1 cellular context compared by ENCODE assay signal in genomic region chr14:74905595-74906142, GRCh38.
A peak's percentile ranks its signal among the peaks of the same experiment; 100 is the strongest.
TF ChIP-seq lines count a peak whose summit lies in the region.

No MANE protein-coding gene starts in this region.

TF ChIP-seq in K562, 482 proteins besides CTCF, POLR2A, EP300 and RAD21 (continued from another document and continues in another):
- no peak for TF ChIP-seq CHD7 (IDR thresholded peaks at IDR 0.05; ENCODE audit: low read depth, low read length)
- TF ChIP-seq, protein P1, sequence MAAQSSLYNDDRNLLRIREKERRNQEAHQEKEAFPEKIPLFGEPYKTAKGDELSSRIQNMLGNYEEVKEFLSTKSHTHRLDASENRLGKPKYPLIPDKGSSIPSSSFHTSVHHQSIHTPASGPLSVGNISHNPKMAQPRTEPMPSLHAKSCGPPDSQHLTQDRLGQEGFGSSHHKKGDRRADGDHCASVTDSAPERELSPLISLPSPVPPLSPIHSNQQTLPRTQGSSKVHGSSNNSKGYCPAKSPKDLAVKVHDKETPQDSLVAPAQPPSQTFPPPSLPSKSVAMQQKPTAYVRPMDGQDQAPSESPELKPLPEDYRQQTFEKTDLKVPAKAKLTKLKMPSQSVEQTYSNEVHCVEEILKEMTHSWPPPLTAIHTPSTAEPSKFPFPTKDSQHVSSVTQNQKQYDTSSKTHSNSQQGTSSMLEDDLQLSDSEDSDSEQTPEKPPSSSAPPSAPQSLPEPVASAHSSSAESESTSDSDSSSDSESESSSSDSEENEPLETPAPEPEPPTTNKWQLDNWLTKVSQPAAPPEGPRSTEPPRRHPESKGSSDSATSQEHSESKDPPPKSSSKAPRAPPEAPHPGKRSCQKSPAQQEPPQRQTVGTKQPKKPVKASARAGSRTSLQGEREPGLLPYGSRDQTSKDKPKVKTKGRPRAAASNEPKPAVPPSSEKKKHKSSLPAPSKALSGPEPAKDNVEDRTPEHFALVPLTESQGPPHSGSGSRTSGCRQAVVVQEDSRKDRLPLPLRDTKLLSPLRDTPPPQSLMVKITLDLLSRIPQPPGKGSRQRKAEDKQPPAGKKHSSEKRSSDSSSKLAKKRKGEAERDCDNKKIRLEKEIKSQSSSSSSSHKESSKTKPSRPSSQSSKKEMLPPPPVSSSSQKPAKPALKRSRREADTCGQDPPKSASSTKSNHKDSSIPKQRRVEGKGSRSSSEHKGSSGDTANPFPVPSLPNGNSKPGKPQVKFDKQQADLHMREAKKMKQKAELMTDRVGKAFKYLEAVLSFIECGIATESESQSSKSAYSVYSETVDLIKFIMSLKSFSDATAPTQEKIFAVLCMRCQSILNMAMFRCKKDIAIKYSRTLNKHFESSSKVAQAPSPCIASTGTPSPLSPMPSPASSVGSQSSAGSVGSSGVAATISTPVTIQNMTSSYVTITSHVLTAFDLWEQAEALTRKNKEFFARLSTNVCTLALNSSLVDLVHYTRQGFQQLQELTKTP (IDR thresholded peaks at IDR 0.05; ENCODE audit: low read depth in 1 of 2, partially characterized antibody in 2 of 2): no peak
- TF ChIP-seq ZNF778 (CRISPR knock-in tag; IDR thresholded peaks at IDR 0.05): no peak
- TF ChIP-seq ZFP36 (IDR thresholded peaks at IDR 0.05; ENCODE audit: low read depth, low read length, partially characterized antibody): no peak
- no peak for TF ChIP-seq HBP1 (CRISPR knock-in tag; IDR thresholded peaks at IDR 0.05)
- TF ChIP-seq, protein P2, sequence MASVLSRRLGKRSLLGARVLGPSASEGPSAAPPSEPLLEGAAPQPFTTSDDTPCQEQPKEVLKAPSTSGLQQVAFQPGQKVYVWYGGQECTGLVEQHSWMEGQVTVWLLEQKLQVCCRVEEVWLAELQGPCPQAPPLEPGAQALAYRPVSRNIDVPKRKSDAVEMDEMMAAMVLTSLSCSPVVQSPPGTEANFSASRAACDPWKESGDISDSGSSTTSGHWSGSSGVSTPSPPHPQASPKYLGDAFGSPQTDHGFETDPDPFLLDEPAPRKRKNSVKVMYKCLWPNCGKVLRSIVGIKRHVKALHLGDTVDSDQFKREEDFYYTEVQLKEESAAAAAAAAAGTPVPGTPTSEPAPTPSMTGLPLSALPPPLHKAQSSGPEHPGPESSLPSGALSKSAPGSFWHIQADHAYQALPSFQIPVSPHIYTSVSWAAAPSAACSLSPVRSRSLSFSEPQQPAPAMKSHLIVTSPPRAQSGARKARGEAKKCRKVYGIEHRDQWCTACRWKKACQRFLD (CRISPR knock-in tag; IDR thresholded peaks at IDR 0.05): no peak
- TF ChIP-seq YY1 (IDR thresholded peaks at IDR 0.05; ENCODE audit: borderline replicate concordance in 1 of 3, control insufficient read depth in 1 of 3, extremely low read depth in 1 of 3, insufficient read depth in 3 of 3, insufficient read length in 1 of 3, insufficient replicate concordance in 2 of 3, low read depth in 1 of 3, low read length in 2 of 3): peak in 1 of 3 experiments; percentile 14
- TF ChIP-seq HIVEP1 (CRISPR knock-in tag; IDR thresholded peaks at IDR 0.05): no peak
- TF ChIP-seq ZNF699 (CRISPR knock-in tag; IDR thresholded peaks at IDR 0.05; ENCODE audit: insufficient replicate concordance): no peak
- no peak for TF ChIP-seq ZNF696 (CRISPR knock-in tag; conservative IDR thresholded peaks at IDR 0.05)
- TF ChIP-seq TCF7L2 (IDR thresholded peaks at IDR 0.05; ENCODE audit: low read depth, low read length): no peak
- TF ChIP-seq NFRKB (IDR thresholded peaks at IDR 0.05; ENCODE audit: low read depth): no peak
- no peak for TF ChIP-seq OTX1 (CRISPR knock-in tag; IDR thresholded peaks at IDR 0.05)
- TF ChIP-seq, protein P3, sequence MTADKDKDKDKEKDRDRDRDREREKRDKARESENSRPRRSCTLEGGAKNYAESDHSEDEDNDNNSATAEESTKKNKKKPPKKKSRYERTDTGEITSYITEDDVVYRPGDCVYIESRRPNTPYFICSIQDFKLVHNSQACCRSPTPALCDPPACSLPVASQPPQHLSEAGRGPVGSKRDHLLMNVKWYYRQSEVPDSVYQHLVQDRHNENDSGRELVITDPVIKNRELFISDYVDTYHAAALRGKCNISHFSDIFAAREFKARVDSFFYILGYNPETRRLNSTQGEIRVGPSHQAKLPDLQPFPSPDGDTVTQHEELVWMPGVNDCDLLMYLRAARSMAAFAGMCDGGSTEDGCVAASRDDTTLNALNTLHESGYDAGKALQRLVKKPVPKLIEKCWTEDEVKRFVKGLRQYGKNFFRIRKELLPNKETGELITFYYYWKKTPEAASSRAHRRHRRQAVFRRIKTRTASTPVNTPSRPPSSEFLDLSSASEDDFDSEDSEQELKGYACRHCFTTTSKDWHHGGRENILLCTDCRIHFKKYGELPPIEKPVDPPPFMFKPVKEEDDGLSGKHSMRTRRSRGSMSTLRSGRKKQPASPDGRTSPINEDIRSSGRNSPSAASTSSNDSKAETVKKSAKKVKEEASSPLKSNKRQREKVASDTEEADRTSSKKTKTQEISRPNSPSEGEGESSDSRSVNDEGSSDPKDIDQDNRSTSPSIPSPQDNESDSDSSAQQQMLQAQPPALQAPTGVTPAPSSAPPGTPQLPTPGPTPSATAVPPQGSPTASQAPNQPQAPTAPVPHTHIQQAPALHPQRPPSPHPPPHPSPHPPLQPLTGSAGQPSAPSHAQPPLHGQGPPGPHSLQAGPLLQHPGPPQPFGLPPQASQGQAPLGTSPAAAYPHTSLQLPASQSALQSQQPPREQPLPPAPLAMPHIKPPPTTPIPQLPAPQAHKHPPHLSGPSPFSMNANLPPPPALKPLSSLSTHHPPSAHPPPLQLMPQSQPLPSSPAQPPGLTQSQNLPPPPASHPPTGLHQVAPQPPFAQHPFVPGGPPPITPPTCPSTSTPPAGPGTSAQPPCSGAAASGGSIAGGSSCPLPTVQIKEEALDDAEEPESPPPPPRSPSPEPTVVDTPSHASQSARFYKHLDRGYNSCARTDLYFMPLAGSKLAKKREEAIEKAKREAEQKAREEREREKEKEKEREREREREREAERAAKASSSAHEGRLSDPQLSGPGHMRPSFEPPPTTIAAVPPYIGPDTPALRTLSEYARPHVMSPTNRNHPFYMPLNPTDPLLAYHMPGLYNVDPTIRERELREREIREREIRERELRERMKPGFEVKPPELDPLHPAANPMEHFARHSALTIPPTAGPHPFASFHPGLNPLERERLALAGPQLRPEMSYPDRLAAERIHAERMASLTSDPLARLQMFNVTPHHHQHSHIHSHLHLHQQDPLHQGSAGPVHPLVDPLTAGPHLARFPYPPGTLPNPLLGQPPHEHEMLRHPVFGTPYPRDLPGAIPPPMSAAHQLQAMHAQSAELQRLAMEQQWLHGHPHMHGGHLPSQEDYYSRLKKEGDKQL (CRISPR knock-in tag; IDR thresholded peaks at IDR 0.05; ENCODE audit: borderline replicate concordance): no peak
- TF ChIP-seq, protein P4, sequence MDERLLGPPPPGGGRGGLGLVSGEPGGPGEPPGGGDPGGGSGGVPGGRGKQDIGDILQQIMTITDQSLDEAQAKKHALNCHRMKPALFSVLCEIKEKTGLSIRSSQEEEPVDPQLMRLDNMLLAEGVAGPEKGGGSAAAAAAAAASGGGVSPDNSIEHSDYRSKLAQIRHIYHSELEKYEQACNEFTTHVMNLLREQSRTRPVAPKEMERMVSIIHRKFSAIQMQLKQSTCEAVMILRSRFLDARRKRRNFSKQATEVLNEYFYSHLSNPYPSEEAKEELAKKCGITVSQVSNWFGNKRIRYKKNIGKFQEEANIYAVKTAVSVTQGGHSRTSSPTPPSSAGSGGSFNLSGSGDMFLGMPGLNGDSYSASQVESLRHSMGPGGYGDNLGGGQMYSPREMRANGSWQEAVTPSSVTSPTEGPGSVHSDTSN (CRISPR knock-in tag; IDR thresholded peaks at IDR 0.05; ENCODE audit: low read depth): no peak
- TF ChIP-seq, protein P4 (tag; conservative IDR thresholded peaks at IDR 0.05; ENCODE audit: low read depth): no peak
- no peak; the same call in 1 of the 2 replicates for TF ChIP-seq ZBTB7A (IDR thresholded peaks at IDR 0.05; ENCODE audit: borderline replicate concordance, control insufficient read depth, low read depth, low read length)
- no peak for TF ChIP-seq PHF21A (IDR thresholded peaks at IDR 0.05; ENCODE audit: borderline replicate concordance, low read depth)
- TF ChIP-seq HLTF (IDR thresholded peaks at IDR 0.05): no peak
- no peak for TF ChIP-seq KAT8 (IDR thresholded peaks at IDR 0.05; ENCODE audit: low read depth)
- TF ChIP-seq, protein P5, sequence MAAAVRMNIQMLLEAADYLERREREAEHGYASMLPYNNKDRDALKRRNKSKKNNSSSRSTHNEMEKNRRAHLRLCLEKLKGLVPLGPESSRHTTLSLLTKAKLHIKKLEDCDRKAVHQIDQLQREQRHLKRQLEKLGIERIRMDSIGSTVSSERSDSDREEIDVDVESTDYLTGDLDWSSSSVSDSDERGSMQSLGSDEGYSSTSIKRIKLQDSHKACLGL (CRISPR knock-in tag; IDR thresholded peaks at IDR 0.05; ENCODE audit: borderline replicate concordance, poor library complexity, severe bottlenecking): no peak
